ENCODE assay signal across 8 cellular contexts in the genomic region with DNA sequence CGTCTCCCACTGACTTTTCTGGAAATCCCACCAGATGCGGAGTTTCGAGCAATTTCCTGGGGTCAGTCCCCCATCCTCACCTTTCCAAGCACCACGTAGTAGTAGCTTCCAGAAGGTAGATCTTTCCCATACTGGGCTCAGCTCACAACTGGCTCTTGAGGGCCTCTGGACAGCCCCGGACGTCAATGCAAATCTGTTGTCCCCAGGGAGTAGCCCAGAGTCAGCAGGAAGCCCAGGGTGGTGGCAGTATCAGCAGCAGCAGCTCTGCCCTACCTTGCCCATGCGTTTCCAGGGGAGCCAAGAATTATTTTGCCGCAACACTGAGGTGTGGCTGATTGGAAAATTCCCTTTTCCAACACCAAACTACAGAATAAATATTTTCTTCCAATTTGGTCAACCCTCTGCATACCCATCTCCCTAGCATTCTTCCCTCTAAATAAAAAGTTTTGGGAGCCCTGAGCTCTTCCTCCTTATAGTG.
A peak's percentile ranks its signal among the peaks of the same experiment; 100 is the strongest.
DNase-seq lines count a peak whose midpoint lies in the region; ATAC-seq and TF ChIP-seq lines count a peak whose summit lies in the region.

No MANE protein-coding gene starts in this region.

- no peaks in the 10 kb centered on the region for H3K9me3 ChIP-seq in colonic mucosa
- no peaks in the 10 kb centered on the region for H3K9me3 ChIP-seq in testis

- intact Hi-C loops in cardiac septum (cut with DNase I) (no loop called here), left ventricle myocardium superior (cut with micrococcal nuclease) (no loop called here), colonic mucosa (cut with DNase I) (no loop called here), testis (cut with DNase I; ENCODE audit: low total_unique reads) (loop anchor here (5.0 kb wide), 1 partner anchor 45 kb away; no protein-coding TSS in a partner anchor)

- peak overlapping the region; percentile 59 for H3K4me3 ChIP-seq in colonic mucosa
- H3K4me3 ChIP-seq in testis = peak overlapping the region; percentile 67 to 75

- peak overlapping the region; percentile 68 to 98 for H3K9ac ChIP-seq in colonic mucosa (ENCODE audit: low read depth in 2 of 2, low read length in 2 of 2)

- TF ChIP-seq CTCF in colonic mucosa (IDR thresholded peaks at IDR 0.05) (no peak), testis (IDR thresholded peaks at IDR 0.05) (no peak)

- H3K27ac ChIP-seq in colonic mucosa (peak overlapping the region; percentile 93), testis (peak overlapping the region; percentile 95 to 98)

- H3K27me3 ChIP-seq in colonic mucosa (no peaks in the 10 kb centered on the region), testis (no peaks in the 10 kb centered on the region)

- no peak for ATAC-seq in left ventricle myocardium superior
- ATAC-seq in HG03064 (IDR thresholded peaks at IDR 0.05; ENCODE audit: low read depth, unreplicated experiment) = peak; percentile 28

- DNase-seq in cardiac septum (ENCODE audit: low spot score) = peak; percentile 64
- no peak for DNase-seq in left ventricle myocardium superior
- DNase-seq in colonic mucosa = no peak
- DNase-seq in testis = no peak
- DNase-seq in activated gamma-delta T cell treated with Interleukin-2 at 50 U/mL for 16 hours = no peak
- DNase-seq in CD1c-positive myeloid dendritic cell (ENCODE audit: extremely low spot score) = no peak
- no peak for DNase-seq in occipital lobe (lab: John Stamatoyannopoulos, UW)

- H3K36me3 ChIP-seq in colonic mucosa = peaks cover 4% of the 10 kb centered on the region
- no peaks in the 10 kb centered on the region for H3K36me3 ChIP-seq in testis (ENCODE audit: low read depth, missing control alignments)

- WGBS in testis, 2 donors = 47 to 53% methylated on average over 8 of the region's 8 CpGs

- TF ChIP-seq POLR2A in testis (IDR thresholded peaks at IDR 0.05) = no peak

- peaks cover 24% of the 10 kb centered on the region for H3K4me1 ChIP-seq in colonic mucosa
- peaks cover 73% of the 10 kb centered on the region for H3K4me1 ChIP-seq in testis
